Comparison of ENCODE assay signal across 8 cellular contexts in genomic region chr1:198686069-198686728, GRCh38. TPM values are rescaled to one million over a fixed set of nuclear protein-coding genes. Genes with fewer than 3 reads are reported as not detected.
DNase-seq lines count a peak whose midpoint lies in the region; ATAC-seq, FAIRE-seq and TF ChIP-seq lines count a peak whose summit lies in the region.

No MANE protein-coding gene starts in this region.

- no peak for TF ChIP-seq POLR2A in endothelial cell of umbilical vein (IDR thresholded peaks at IDR 0.05; ENCODE audit: low read depth, low read length)

- H3K79me2 ChIP-seq in endothelial cell of umbilical vein (ENCODE audit: control insufficient read depth, insufficient read depth, low read length): no peaks in the 10 kb centered on the region

- dilution Hi-C loops in endothelial cell of umbilical vein (cut with MboI; ENCODE audit: extremely low pct_ligation_motif_present, low sequenced_read_pairs): no loop called here

- H3K27me3 ChIP-seq in Panc1 (ENCODE audit: control insufficient read depth, insufficient read depth, low read length) (no peaks in the 10 kb centered on the region), endothelial cell of umbilical vein (ENCODE audit: control insufficient read depth in 2 of 2, insufficient read depth in 2 of 2, low read length in 2 of 2) (no peaks in the 10 kb centered on the region)

- peaks cover 8% of the 10 kb centered on the region for H3K4me1 ChIP-seq in Panc1 (ENCODE audit: control insufficient read depth, insufficient read depth, low read length)
- peaks cover 9% of the 10 kb centered on the region for H3K4me1 ChIP-seq in endothelial cell of umbilical vein (ENCODE audit: control insufficient read depth, extremely low read depth, insufficient read depth, low read length)

- FAIRE-seq in endothelial cell of umbilical vein (lab: Jason Lieb, UNC): peak; percentile 82

- TF ChIP-seq CTCF in Panc1 (IDR thresholded peaks at IDR 0.05) (peak; percentile 24; the same call in 1 of the 2 replicates), endothelial cell of umbilical vein (IDR thresholded peaks at IDR 0.05; ENCODE audit: extremely low read depth in 1 of 2, insufficient read depth in 1 of 2, low read depth in 1 of 2, low read length in 2 of 2) (peak in 1 of 2 donors; percentile 12)

- intact Hi-C loops in Panc1 (cut with micrococcal nuclease; ENCODE audit: unreplicated experiment) (loop anchor here (10.0 kb wide), 4 partner anchors 521 to 1161 kb away; no protein-coding TSS in a partner anchor), endothelial cell of umbilical vein (cut with micrococcal nuclease) (loop anchor here (1.0 to 10.0 kb wide), 10 partner anchors 221 to 1281 kb away; partner anchors contain the start of genes LHX9 and NEK7)

- no peaks in the 10 kb centered on the region for H3K9me3 ChIP-seq in Panc1 (ENCODE audit: control insufficient read depth, insufficient read depth, low read depth, low read length)
- H3K9me3 ChIP-seq in endothelial cell of umbilical vein (replicated peaks; ENCODE audit: control insufficient read depth, insufficient read depth, low read length): no peaks in the 10 kb centered on the region

- H3K36me3 ChIP-seq in Panc1 (ENCODE audit: control insufficient read depth, insufficient read depth, low read length) (no peaks in the 10 kb centered on the region), endothelial cell of umbilical vein (ENCODE audit: control insufficient read depth in 2 of 2, extremely low read depth in 1 of 2, insufficient read depth in 2 of 2, low read length in 2 of 2) (no peaks in the 10 kb centered on the region)

- no peaks in the 10 kb centered on the region for H3K9me1 ChIP-seq in endothelial cell of umbilical vein (replicated peaks; ENCODE audit: control insufficient read depth, extremely low read depth, insufficient read depth, low read length)

- no peak overlapping the region for H3K4me2 ChIP-seq in endothelial cell of umbilical vein (ENCODE audit: insufficient read depth, low read length)

- in situ Hi-C loops in Panc1 (cut with HindIII; ENCODE audit: low pct_unique_long_range_greater_than_20kb, low sequenced_read_pairs): no loop called here

- no peak overlapping the region for H2AFZ ChIP-seq in endothelial cell of umbilical vein (ENCODE audit: low read depth, low read length)

- CTCF ChIA-PET in Panc1 (lab: Charles Lee) (interaction anchor here (1.0 to 1.1 kb wide), 2 partner anchors 218 to 1071 kb away, joined by 3 read pairs; no protein-coding TSS in a partner anchor), endothelial cell of umbilical vein (lab: Charles Lee) (interaction anchor here (0.6 to 2.4 kb wide), 81 partner anchors 9 to 1286 kb away, joined by 3 to 34 read pairs (median 5); partner anchors contain the start of genes LHX9 and PTPRC)

- BruUV-seq in Panc1 (replicated peaks; lab: Mats Ljungman, UMichigan) (no TSS peak), endothelial cell of umbilical vein (replicated peaks; lab: Mats Ljungman, UMichigan) (no TSS peak)

- DNase-seq in AML-193 (lab: John Stamatoyannopoulos, UW) (peak; percentile 45 to 66), H4 (ENCODE audit: low spot score) (peak; percentile 34), Panc1 (ENCODE audit: low read depth, low spot score) (no peak), endothelial cell of umbilical vein (ENCODE audit: low read depth, low spot score) (peak; percentile 57), stromal cell of bone marrow (ENCODE audit: low read depth) (peak; percentile 36), islet precursor cell (no peak), epidermal melanocyte (ENCODE audit: insufficient read length, low spot score) (no peak), GDM1 (lab: John Stamatoyannopoulos, UW) (no peak)

- POLR2A ChIA-PET in Panc1 (lab: Charles Lee): interaction anchor here (0.5 kb wide), 1 partner anchor 708 kb away, joined by 4 read pairs; no protein-coding TSS in a partner anchor
- POLR2A ChIA-PET in endothelial cell of umbilical vein (lab: Charles Lee): no interaction called here

- no peak overlapping the region for H3K9ac ChIP-seq in endothelial cell of umbilical vein (replicated peaks; ENCODE audit: extremely low read depth, insufficient read depth, low read length)

- ATAC-seq in Panc1: no peak

- H3K4me3 ChIP-seq in Panc1 (ENCODE audit: low read depth in 2 of 2, low read length in 2 of 2) (no peak overlapping the region), endothelial cell of umbilical vein (replicated peaks in 1 of 3; ENCODE audit: insufficient read depth in 1 of 3, low read depth in 1 of 3, low read length in 3 of 3) (no peak overlapping the region)

- no peaks in the 10 kb centered on the region for H4K20me1 ChIP-seq in endothelial cell of umbilical vein (replicated peaks; ENCODE audit: control insufficient read depth, extremely low read depth, insufficient read depth, low read length)

- peak overlapping the region; percentile 48; the same call in 1 of the 2 replicates for H3K27ac ChIP-seq in Panc1 (ENCODE audit: low read length)
- H3K27ac ChIP-seq in endothelial cell of umbilical vein (ENCODE audit: insufficient read depth, low read depth, low read length): no peak overlapping the region

TF ChIP-seq in endothelial cell of umbilical vein, 7 proteins besides CTCF, POLR2A, EP300 and RAD21:
- no peak for TF ChIP-seq FOS (IDR thresholded peaks at IDR 0.05; ENCODE audit: borderline replicate concordance, insufficient read depth, low read length)
- no peak for TF ChIP-seq MYC (IDR thresholded peaks at IDR 0.05; ENCODE audit: low read depth, low read length)
- no peak for TF ChIP-seq EZH2 (IDR thresholded peaks at IDR 0.05; ENCODE audit: borderline replicate concordance, low read depth, low read length, severe bottlenecking)
- no peak for TF ChIP-seq POLR2AphosphoS5 (IDR thresholded peaks at IDR 0.05; ENCODE audit: insufficient read depth, low read depth, low read length)
- no peak for TF ChIP-seq JUN (IDR thresholded peaks at IDR 0.05; ENCODE audit: borderline replicate concordance, insufficient read depth, insufficient read length, low read depth)
- peak; percentile 21 for TF ChIP-seq GATA2 (IDR thresholded peaks at IDR 0.05; ENCODE audit: insufficient read depth, insufficient read length, low read depth, low read length)
- TF ChIP-seq MAX (IDR thresholded peaks at IDR 0.05; ENCODE audit: insufficient read depth, insufficient read length): no peak

RNA-seq across cellular contexts. Expression of gene PTPRC, which starts 47.4 kb away (rescaled TPM):
- total RNA-seq in H4 (2014; rRNA removed; shearing (Covaris generic)): 0.14 TPM in 1 of 2 replicates, not detected in the other
- 1.4 TPM for total RNA-seq in Panc1 (2021; ENCODE audit: unreplicated experiment)
- polyA plus RNA-seq in Panc1 (2012; ENCODE audit: insufficient read length): not detected
- not detected in 2 replicates for total RNA-seq in endothelial cell of umbilical vein
- polyA plus RNA-seq in endothelial cell of umbilical vein: not detected in 2 replicates
- polyA plus RNA-seq in endothelial cell of umbilical vein (2011; cell fraction: cytosol; rRNA removed): not detected in 2 replicates
- not detected in 2 replicates for polyA plus RNA-seq in endothelial cell of umbilical vein (2011; cell fraction: nucleus; rRNA removed)
- polyA plus RNA-seq in endothelial cell of umbilical vein (2012): not detected in 2 replicates
- polyA minus RNA-seq in endothelial cell of umbilical vein: 0.49 TPM in 1 of 2 replicates, not detected in the other
- not detected for polyA minus RNA-seq in endothelial cell of umbilical vein (2011; cell fraction: cytosol; rRNA and poly(A)+ RNA removed)
- polyA minus RNA-seq in endothelial cell of umbilical vein (2011; cell fraction: nucleus; rRNA and poly(A)+ RNA removed): not detected in 2 replicates

Comparison
In these comparisons a context has a peak if more than half of its experiments do, and no peak if none do; other contexts are left out.
1. DNase-seq: peak in AML-193 (2 of 2), H4 (single experiment), endothelial cell of umbilical vein (single experiment) and stromal cell of bone marrow (single experiment); none in Panc1 (single experiment), islet precursor cell (single experiment), epidermal melanocyte (single experiment) and GDM1 (single experiment).